ENCODE assay signal across 9 cellular contexts in genomic region chr2:163735692-163736432, GRCh38. TPM values are rescaled to one million over a fixed set of nuclear protein-coding genes. Genes with fewer than 3 reads are reported as not detected.
DNase-seq lines count a peak whose midpoint lies in the region; ATAC-seq, FAIRE-seq and TF ChIP-seq lines count a peak whose summit lies in the region.
"Had no signal": no experiment of that assay in that cellular context is flagged by ENCODE, and none has a peak within 500 bp of the region (broad histone marks: within the 10 kb centered on the region; RNA-seq: fewer than 3 reads in every experiment).

FIGN (minus strand) TSS chr2:163736008; CDS start chr2:163734927, 1,081 bp downstream.

- peak within 1 kb of the TSS; percentile 96 for H2AFZ ChIP-seq in KMS-11 (ENCODE audit: low read depth)

- no peaks in the 10 kb centered on the region for H4K20me1 ChIP-seq in KMS-11 (ENCODE audit: insufficient read depth)

- TF ChIP-seq POLR2A in erythroblast (IDR thresholded peaks at IDR 0.05; ENCODE audit: low read length) = no peak

- peak within 1 kb of the TSS in 2 of 10 donors; percentile 24 to 29 for H3K4me3 Mint-ChIP-seq in naive thymus-derived CD4-positive, alpha-beta T cell

- DNase-seq in C1 segment of cervical spinal cord (lab: John Stamatoyannopoulos, UW) = peak in 11 of 14 donors; percentile 16 to 78 (median 64)
- DNase-seq in foreskin fibroblast = peak; percentile 79 to 93
- DNase-seq in naive thymus-derived CD4-positive, alpha-beta T cell = no peak
- no peak for DNase-seq in stimulated activated CD4-positive, alpha-beta T cell treated with anti-CD3 and anti-CD28 coated beads, Interleukin-15, amount 100 ng/mL, for 24 hours
- no peak for DNase-seq in NOMO-1 treated with dmso at 0.1 percent for 144 hours (lab: John Stamatoyannopoulos, UW; ENCODE audit: unreplicated experiment)
- no peak for DNase-seq in erythroblast (lab: John Stamatoyannopoulos, UW)

- H3K9ac ChIP-seq in KMS-11 = peak within 1 kb of the TSS; percentile 55; the same call in 1 of the 2 replicates

- POLR2A ChIA-PET in naive thymus-derived CD4-positive, alpha-beta T cell (lab: Charles Lee) = no interaction called here

- peaks cover 6% of the 10 kb centered on the region for H3K4me1 ChIP-seq in KMS-11 (ENCODE audit: low read depth, poor library complexity, severe bottlenecking)
- H3K4me1 ChIP-seq in naive thymus-derived CD4-positive, alpha-beta T cell (ENCODE audit: control insufficient read depth in 2 of 2, insufficient read depth in 2 of 2, low read length in 2 of 2) = no peaks in the 10 kb centered on the region

- TF ChIP-seq CTCF in KMS-11 (conservative IDR thresholded peaks at IDR 0.05; ENCODE audit: low read depth, low read length) (no peak), foreskin fibroblast (IDR thresholded peaks at IDR 0.05; ENCODE audit: low read depth, low read length) (no peak)

- H3K27me3 ChIP-seq in KMS-11 (ENCODE audit: insufficient read depth, low read depth) = no peaks in the 10 kb centered on the region
- no peaks in the 10 kb centered on the region for H3K27me3 ChIP-seq in naive thymus-derived CD4-positive, alpha-beta T cell (ENCODE audit: control insufficient read depth in 2 of 2, insufficient read depth in 2 of 2, low read length in 2 of 2)

- CTCF ChIA-PET in naive thymus-derived CD4-positive, alpha-beta T cell (lab: Charles Lee) = no interaction called here

- H3K27me3 Mint-ChIP-seq in naive thymus-derived CD4-positive, alpha-beta T cell = peaks cover 32 to 50% (median 38%) of the 10 kb centered on the region in 5 donors

- peak within 1 kb of the TSS; percentile 95 for H3K4me2 ChIP-seq in KMS-11

- peaks cover 0 to 9% (median 4%) of the 10 kb centered on the region in 7 donors for H3K4me1 Mint-ChIP-seq in naive thymus-derived CD4-positive, alpha-beta T cell

- peak within 1 kb of the TSS in 1 of 9 donors; percentile 12 for H3K27ac Mint-ChIP-seq in naive thymus-derived CD4-positive, alpha-beta T cell

- H3K36me3 ChIP-seq in KMS-11 (ENCODE audit: insufficient read depth) = no peaks in the 10 kb centered on the region
- no peaks in the 10 kb centered on the region for H3K36me3 ChIP-seq in naive thymus-derived CD4-positive, alpha-beta T cell (ENCODE audit: control insufficient read depth in 2 of 3, insufficient read depth in 3 of 3, low read length in 3 of 3)

- H3K79me2 ChIP-seq in KMS-11 (ENCODE audit: insufficient read depth, low read depth) = no peaks in the 10 kb centered on the region

- no peaks in the 10 kb centered on the region for H3K9me3 ChIP-seq in naive thymus-derived CD4-positive, alpha-beta T cell (ENCODE audit: control insufficient read depth in 2 of 3, low read length in 3 of 3)

- H3K4me3 ChIP-seq in KMS-11 (IDR thresholded peaks at IDR 0.05; ENCODE audit: insufficient read depth, low read depth, low read length) = peak within 1 kb of the TSS; percentile 88
- H3K4me3 ChIP-seq in foreskin fibroblast (ENCODE audit: low read depth in 1 of 2, low read length in 2 of 2) = peak within 1 kb of the TSS; percentile 72 to 85
- no peak within 1 kb of the TSS for H3K4me3 ChIP-seq in naive thymus-derived CD4-positive, alpha-beta T cell (ENCODE audit: low read length)

- peaks cover 0 to 4% (median 0%) of the 10 kb centered on the region in 5 donors for H3K36me3 Mint-ChIP-seq in naive thymus-derived CD4-positive, alpha-beta T cell

- H3K9me3 Mint-ChIP-seq in naive thymus-derived CD4-positive, alpha-beta T cell = peaks cover 0 to 15% (median 5%) of the 10 kb centered on the region in 11 donors

- H3K27ac ChIP-seq in KMS-11 = no peak within 1 kb of the TSS
- no peak within 1 kb of the TSS for H3K27ac ChIP-seq in naive thymus-derived CD4-positive, alpha-beta T cell (ENCODE audit: low read depth, low read length)

- ATAC-seq in naive thymus-derived CD4-positive, alpha-beta T cell = peak; percentile 12
- ATAC-seq: HCT116 had no signal

- intact Hi-C loops in naive thymus-derived CD4-positive, alpha-beta T cell (cut with micrococcal nuclease) = no loop called here

- peak; percentile 60 for FAIRE-seq in TTC549 (lab: Jason Lieb, UNC)

RNA-seq across cellular contexts. Expression of gene FIGN, which starts in this region (rescaled TPM):
- under 1 TPM in 1 of 5 experiments, not detected in 4; 0.05 TPM for total RNA-seq in naive thymus-derived CD4-positive, alpha-beta T cell
- not detected for polyA plus RNA-seq in naive thymus-derived CD4-positive, alpha-beta T cell

Comparison
In these comparisons a context has a peak if more than half of its experiments do, and no peak if none do; other contexts are left out.
1. Peak in ATAC-seq in naive thymus-derived CD4-positive, alpha-beta T cell; RNA of the gene not detected or under 1 TPM.
2. DNase-seq: peak in C1 segment of cervical spinal cord (11 of 14) and foreskin fibroblast (2 of 2); none in naive thymus-derived CD4-positive, alpha-beta T cell (0 of 9), stimulated activated CD4-positive, alpha-beta T cell treated with anti-CD3 and anti-CD28 coated beads, Interleukin-15, amount 100 ng/mL, for 24 hours (single experiment), NOMO-1 treated with dmso at 0.1 percent for 144 hours (single experiment) and erythroblast (0 of 2).